2 cellular contexts compared by ENCODE assay signal in genomic region chr2:86868895-86869468, GRCh38. TPM values are rescaled to one million over a fixed set of nuclear protein-coding genes. Genes with fewer than 3 reads are reported as not detected.
"Had no signal": no experiment of that assay in that cellular context is flagged by ENCODE, and none has a peak within 500 bp of the region (broad histone marks: within the 10 kb centered on the region; RNA-seq: fewer than 3 reads in every experiment).

No MANE protein-coding gene starts in this region.

RNA-seq across cellular contexts. Expression of gene CD8B, which starts 7.3 kb away (rescaled TPM):
- total RNA-seq: G401 had no signal
- polyA plus RNA-seq: GM12878 had no signal
